In the genomic region with DNA sequence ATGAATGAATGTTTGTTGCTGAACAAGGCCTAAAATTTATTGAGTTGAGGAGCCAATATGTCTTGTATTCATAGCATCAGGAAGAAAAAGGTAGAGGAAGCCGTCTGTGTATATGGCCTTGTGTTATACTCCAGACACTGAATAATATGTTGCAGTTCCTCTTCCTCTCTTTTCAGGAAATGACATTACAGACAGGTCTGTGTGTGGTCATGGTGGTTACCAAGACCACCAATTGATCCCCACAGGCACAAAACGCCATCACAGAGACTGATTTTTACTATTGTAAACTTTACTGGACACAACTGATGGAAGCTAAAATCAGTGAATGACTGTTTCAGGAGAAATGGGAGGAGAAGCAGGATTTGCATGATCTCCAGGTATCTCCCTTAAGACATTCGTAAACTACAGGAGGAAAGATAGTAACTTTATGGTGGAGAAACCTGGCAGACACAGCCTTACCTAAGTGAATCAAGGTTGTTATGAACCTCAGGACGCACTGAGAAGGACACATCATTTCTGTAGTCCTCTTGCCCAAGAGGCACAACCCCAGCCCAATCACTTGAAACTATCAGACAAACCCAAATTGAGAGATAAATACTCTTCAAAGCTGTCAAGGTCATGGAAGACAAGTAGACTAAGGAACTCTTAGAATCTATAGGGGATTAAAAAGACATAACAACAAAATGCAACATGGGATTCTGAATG, we compare ENCODE assay signal across 10 cellular contexts.
DNase-seq lines count a peak whose midpoint lies in the region; ATAC-seq and TF ChIP-seq lines count a peak whose summit lies in the region.
"Had no signal": no experiment of that assay in that cellular context is flagged by ENCODE, and none has a peak within 500 bp of the region (broad histone marks: within the 10 kb centered on the region; RNA-seq: fewer than 3 reads in every experiment).

No MANE protein-coding gene starts in this region.

- H3K4me1 ChIP-seq in Loucy (ENCODE audit: insufficient read depth, low read length, poor library complexity, severe bottlenecking) = peaks cover 60% of the 10 kb centered on the region
- peaks cover 8% of the 10 kb centered on the region for H3K4me1 ChIP-seq in foreskin keratinocyte

- no peaks in the 10 kb centered on the region for H3K9me2 ChIP-seq in Loucy (replicated peaks; ENCODE audit: low read depth, low read length)

- DNase-seq in NCI-H1694 treated with DMSO at 0.1 percent for 48 hours (lab: John Stamatoyannopoulos, UW) (no peak), foreskin keratinocyte (no peak), NCI-H82 treated with DMSO at 0.1 percent for 48 hours (lab: John Stamatoyannopoulos, UW; ENCODE audit: unreplicated experiment) (no peak), cardiac septum (ENCODE audit: low spot score) (no peak)
- DNase-seq: central memory CD4-positive, alpha-beta T cell; stomach had no signal

- peak overlapping the region; percentile 13 for H3K4me3 ChIP-seq in Loucy (ENCODE audit: low read length, poor library complexity, severe bottlenecking)
- H3K4me3 ChIP-seq: stomach had no signal

- TF ChIP-seq CTCF in Loucy (conservative IDR thresholded peaks at IDR 0.05; ENCODE audit: low read length) = no peak
- no peak for TF ChIP-seq CTCF in foreskin keratinocyte (conservative IDR thresholded peaks at IDR 0.05)

- intact Hi-C loops in cardiac septum (cut with DNase I) = no loop called here

- H3F3A ChIP-seq in Loucy (ENCODE audit: low read depth) = 0 out of 2 replicates have a peak, but pooled peaks cover 4% of the 10 kb centered on the region

- H3K9ac ChIP-seq in Loucy (ENCODE audit: low read depth, low read length, poor library complexity, severe bottlenecking) = peak overlapping the region; percentile 11

- H4K20me1 ChIP-seq in Loucy (ENCODE audit: insufficient read depth, low read length, poor library complexity, severe bottlenecking) = peaks cover 14% of the 10 kb centered on the region

- H3K9me3 ChIP-seq in Loucy (ENCODE audit: insufficient read depth, low read depth, low read length) = peaks cover 10% of the 10 kb centered on the region; the same call in 1 of the 2 replicates

- H3K27me3 ChIP-seq in Loucy (ENCODE audit: insufficient read depth, low read length, poor library complexity, severe bottlenecking) = no peaks in the 10 kb centered on the region
- H3K27me3 ChIP-seq in foreskin keratinocyte = no peaks in the 10 kb centered on the region
- H3K27me3 ChIP-seq: stomach had no signal

- H3K4me2 ChIP-seq in Loucy (ENCODE audit: low read depth, low read length, poor library complexity, severe bottlenecking) = peak overlapping the region; percentile 50

- peak; percentile 46 for ATAC-seq in GM18520 (IDR thresholded peaks at IDR 0.05; ENCODE audit: unreplicated experiment)
- peak; percentile 79 for ATAC-seq in GM21825 (IDR thresholded peaks at IDR 0.05; ENCODE audit: unreplicated experiment)
- ATAC-seq in esophagus mucosa = peak; percentile 26
- ATAC-seq in foreskin keratinocyte = no peak

- H3K27ac ChIP-seq in foreskin keratinocyte = no peak overlapping the region
- H3K27ac ChIP-seq: stomach had no signal

- H3K79me2 ChIP-seq in Loucy (ENCODE audit: insufficient read depth, low read length) = peaks cover 81% of the 10 kb centered on the region

- no peak overlapping the region for H2AFZ ChIP-seq in Loucy (ENCODE audit: low read length)

- H3K36me3 ChIP-seq in Loucy (ENCODE audit: insufficient read depth, low read length) = peaks cover 15% of the 10 kb centered on the region
